33 cellular contexts compared by ENCODE assay signal in genomic region chr16:72910875-72911274, GRCh38.
"Had no signal": no experiment of that assay in that cellular context is flagged by ENCODE, and none has a peak within 500 bp of the region (broad histone marks: within the 10 kb centered on the region; RNA-seq: fewer than 3 reads in every experiment).

No MANE protein-coding gene starts in this region.

- H3K27ac ChIP-seq: adrenal gland, body of pancreas, breast epithelium, Peyer's patch, SJSA1 had no signal

- H3K4me3 ChIP-seq: adrenal gland, body of pancreas, breast epithelium, MG63, Peyer's patch, SJSA1 had no signal

- H3K4me3 Mint-ChIP-seq: activated B cell treated with CpG ODN at 0.5 μM for 24 hours; activated CD4-positive, alpha-beta memory T cell treated with anti-CD3 and anti-CD28 coated beads for 36 hours; activated CD8-positive, alpha-beta memory T cell treated with anti-CD3 and anti-CD28 coated beads, Interleukin-2, amount 10 ng/mL, durations not matched to agents 7 days and 5 days; activated naive CD4-positive, alpha-beta T cell treated with anti-CD3 and anti-CD28 coated beads for 36 hours; T-helper 1 cell treated with Interleukin-12 subunit alpha and Interleukin-12 subunit beta and Interleukin-4 antibody, amounts not matched to agents 30 μg/mL and 1 μg/mL, for 36 hours; T-helper 2 cell treated with Interferon-gamma antibody and Interleukin-4, amounts not matched to agents 5 μg/mL and 100 μg/mL, for 36 hours had no signal

- H3K9me3 ChIP-seq: adrenal gland, body of pancreas, breast epithelium, MG63, Peyer's patch, SJSA1, SK-N-SH had no signal

- H3K4me2 ChIP-seq: SK-N-SH had no signal

- H3K9me3 Mint-ChIP-seq: activated B cell treated with CpG ODN at 0.5 μM for 24 hours; activated CD4-positive, alpha-beta memory T cell treated with anti-CD3 and anti-CD28 coated beads for 36 hours; activated naive CD4-positive, alpha-beta T cell treated with anti-CD3 and anti-CD28 coated beads for 36 hours; activated naive CD4-positive, alpha-beta T cell treated with anti-CD3 and anti-CD28 coated beads, Interleukin-2, amount 50 U/mL, for 72 hours; T-helper 1 cell treated with Interleukin-12 subunit alpha and Interleukin-12 subunit beta and Interleukin-4 antibody, amounts not matched to agents 30 μg/mL and 1 μg/mL, for 36 hours; T-helper 2 cell treated with Interferon-gamma antibody and Interleukin-4, amounts not matched to agents 5 μg/mL and 100 μg/mL, for 36 hours had no signal

- ATAC-seq: activated CD8-positive, alpha-beta memory T cell treated with anti-CD3 and anti-CD28 coated beads, Interleukin-2, amount 10 ng/mL, durations not matched to agents 7 days and 5 days; activated naive CD4-positive, alpha-beta T cell treated with anti-CD3 and anti-CD28 coated beads, Interleukin-2, amount 50 U/mL, for 72 hours; body of pancreas; PC-3 had no signal

- H3K9ac ChIP-seq: SK-N-SH had no signal

- H3K9me2 ChIP-seq: SK-N-SH had no signal

- H3K36me3 ChIP-seq: adrenal gland, breast epithelium, MG63, Peyer's patch, SJSA1 had no signal

- H3K4me1 ChIP-seq: breast epithelium had no signal

- H3K4me1 Mint-ChIP-seq: activated CD8-positive, alpha-beta memory T cell treated with anti-CD3 and anti-CD28 coated beads, Interleukin-2, amount 10 ng/mL, durations not matched to agents 7 days and 5 days had no signal

- H3K36me3 Mint-ChIP-seq: activated CD4-positive, alpha-beta memory T cell treated with anti-CD3 and anti-CD28 coated beads for 36 hours; activated CD8-positive, alpha-beta memory T cell treated with anti-CD3 and anti-CD28 coated beads, Interleukin-2, amount 10 ng/mL, durations not matched to agents 7 days and 5 days; activated naive CD4-positive, alpha-beta T cell treated with anti-CD3 and anti-CD28 coated beads, Interleukin-2, amount 50 U/mL, for 72 hours had no signal

- H3K27me3 ChIP-seq: adrenal gland, body of pancreas, breast epithelium, MG63, Peyer's patch, SJSA1 had no signal

- H3K27me3 Mint-ChIP-seq: activated B cell treated with CpG ODN at 0.5 μM for 24 hours; activated CD4-positive, alpha-beta memory T cell treated with anti-CD3 and anti-CD28 coated beads for 36 hours; activated CD8-positive, alpha-beta memory T cell treated with anti-CD3 and anti-CD28 coated beads, Interleukin-2, amount 10 ng/mL, durations not matched to agents 7 days and 5 days had no signal

- DNase-seq: activated B cell treated with CpG ODN at 0.5 μM for 24 hours; activated CD4-positive, alpha-beta memory T cell treated with anti-CD3 and anti-CD28 coated beads for 36 hours; activated CD4-positive, alpha-beta T cell treated with anti-CD3 and anti-CD28 coated beads for 4 hours; activated CD4-positive, alpha-beta T cell treated with anti-CD3 and anti-CD28 coated beads, Interleukin-2, amount 50 U/mL, for 1 hour; activated CD4-positive, CD25-positive, alpha-beta regulatory T cell treated with anti-CD3 and anti-CD28 coated beads, Interleukin-2, amount 50 U/mL, for 72 hours; activated CD8-positive, alpha-beta memory T cell treated with anti-CD3 and anti-CD28 coated beads for 24 hours; activated CD8-positive, alpha-beta memory T cell treated with anti-CD3 and anti-CD28 coated beads, Interleukin-2, amount 10 ng/mL, durations not matched to agents 7 days and 5 days; activated CD8-positive, alpha-beta memory T cell treated with anti-CD3 and anti-CD28 coated beads, Interleukin-2, amount 50 U/mL, for 48 hours; activated effector memory CD4-positive, alpha-beta T cell treated with anti-CD3 and anti-CD28 coated beads, Interleukin-2, amount 50 U/mL, for 16 hours; activated naive CD4-positive, alpha-beta T cell treated with anti-CD3 and anti-CD28 coated beads for 36 hours; activated T-cell treated with anti-CD3 and anti-CD28 coated beads, Interleukin-2, amount 50 U/mL, for 48 hours; adrenal gland; body of pancreas; Kasumi-1; KG1; MG63; NCI-H1048; NCI-H1105 treated with DMSO at 0.1 percent for 48 hours; NCI-H1436 treated with DMSO at 0.1 percent for 48 hours; NCI-H1694 treated with DMSO at 0.1 percent for 48 hours; NCI-H2029; NCI-H345; NK-92 treated with Interleukin-12 subunit alpha and Interleukin-12 subunit beta, amount 100 ng/mL, for 24 hours; PC-3; Peyer's patch; RPMI8226; SHP77 treated with DMSO at 0.1 percent for 48 hours; SK-N-SH had no signal

- H3K27ac Mint-ChIP-seq: activated B cell treated with CpG ODN at 0.5 μM for 24 hours; activated CD4-positive, alpha-beta memory T cell treated with anti-CD3 and anti-CD28 coated beads for 36 hours; activated CD8-positive, alpha-beta memory T cell treated with anti-CD3 and anti-CD28 coated beads, Interleukin-2, amount 10 ng/mL, durations not matched to agents 7 days and 5 days; activated naive CD4-positive, alpha-beta T cell treated with anti-CD3 and anti-CD28 coated beads for 36 hours; activated naive CD4-positive, alpha-beta T cell treated with anti-CD3 and anti-CD28 coated beads, Interleukin-2, amount 50 U/mL, for 72 hours; T-helper 1 cell treated with Interleukin-12 subunit alpha and Interleukin-12 subunit beta and Interleukin-4 antibody, amounts not matched to agents 30 μg/mL and 1 μg/mL, for 36 hours; T-helper 2 cell treated with Interferon-gamma antibody and Interleukin-4, amounts not matched to agents 5 μg/mL and 100 μg/mL, for 36 hours had no signal
